Comparison of ENCODE assay signal across 12 cellular contexts in genomic region chr12:59431266-59431665, GRCh38.
A peak's percentile ranks its signal among the peaks of the same experiment; 100 is the strongest.
DNase-seq lines count a peak whose midpoint lies in the region; ATAC-seq, FAIRE-seq and TF ChIP-seq lines count a peak whose summit lies in the region.
"Had no signal": no experiment of that assay in that cellular context is flagged by ENCODE, and none has a peak within 500 bp of the region (broad histone marks: within the 10 kb centered on the region; RNA-seq: fewer than 3 reads in every experiment).

No MANE protein-coding gene starts in this region.

- no peak for TF ChIP-seq POLR2A in GM12878 (IDR thresholded peaks at IDR 0.05; ENCODE audit: low read depth, low read length)

- no TSS peak for BruUV-seq in GM12878 (replicated peaks; lab: Mats Ljungman, UMichigan)

- H3K9ac ChIP-seq in GM12878 (ENCODE audit: control insufficient read depth, insufficient read depth, low read length): no peak overlapping the region
- no peak overlapping the region for H3K9ac ChIP-seq in mesendoderm (ENCODE audit: low read length)

- no peaks in the 10 kb centered on the region for H3K4me1 ChIP-seq in GM12878 (ENCODE audit: control insufficient read depth, insufficient read depth, low read length)
- no peaks in the 10 kb centered on the region for H3K4me1 ChIP-seq in mesendoderm (ENCODE audit: control insufficient read depth, low read depth, low read length)

- H3K4ac ChIP-seq in mesendoderm (ENCODE audit: low read depth, low read length): no peak overlapping the region

- POLR2A ChIA-PET in GM12878 (lab: Charles Lee): no interaction called here

- DNase-seq in CD14-positive monocyte (ENCODE audit: low spot score) (no peak), HT-29 (ENCODE audit: low spot score) (peak; percentile 47), GM12878 (ENCODE audit: low read depth, low spot score) (no peak), mesendoderm (peak; percentile 43), head of caudate nucleus (no peak), progenitor cell of endocrine pancreas (ENCODE audit: low spot score, unreplicated experiment) (no peak)
- DNase-seq: activated CD4-positive, alpha-beta T cell treated with anti-CD3 and anti-CD28 coated beads, Interleukin-2, amount 10 ng/mL, durations not matched to agents 24 days and 14 days; NCI-H1436 treated with DMSO at 0.1 percent for 48 hours had no signal

- FAIRE-seq in GM12878 (lab: Jason Lieb, UNC): no peak

- H3K18ac ChIP-seq in mesendoderm (ENCODE audit: low read length): no peak overlapping the region

- intact Hi-C loops in CD14-positive monocyte (cut with micrococcal nuclease): no loop called here
- intact Hi-C loops in GM12878 (cut with micrococcal nuclease; ENCODE audit: unreplicated experiment): no loop called here
- intact Hi-C loops in head of caudate nucleus (cut with DNase I): no loop called here

- H4K20me1 ChIP-seq in GM12878 (ENCODE audit: control insufficient read depth, insufficient read depth): no peaks in the 10 kb centered on the region

- H3K27ac Mint-ChIP-seq in CD14-positive monocyte (no peak overlapping the region), progenitor cell of endocrine pancreas (no peak overlapping the region)
- H3K27ac Mint-ChIP-seq: activated CD4-positive, alpha-beta T cell treated with anti-CD3 and anti-CD28 coated beads, Interleukin-2, amount 10 ng/mL, durations not matched to agents 24 days and 14 days; activated naive CD4-positive, alpha-beta T cell treated with anti-CD3 and anti-CD28 coated beads, Interleukin-2, amount 50 U/mL, for 24 hours; naive thymus-derived CD8-positive, alpha-beta T cell had no signal

- H3K4me2 ChIP-seq in GM12878 (ENCODE audit: control insufficient read depth, insufficient read depth): no peak overlapping the region
- no peak overlapping the region for H3K4me2 ChIP-seq in mesendoderm (ENCODE audit: low read length)

- RAD21 ChIA-PET in GM12878 (lab: Charles Lee; ENCODE audit: unreplicated experiment): no interaction called here

- ATAC-seq in GM12878 (no peak), HG02610 (IDR thresholded peaks at IDR 0.05; ENCODE audit: unreplicated experiment) (no peak)
- ATAC-seq: naive thymus-derived CD8-positive, alpha-beta T cell had no signal

- H3K36me3 ChIP-seq in GM12878 (ENCODE audit: control insufficient read depth in 2 of 2, insufficient read depth in 2 of 2, low read length in 1 of 2): no peaks in the 10 kb centered on the region
- H3K36me3 ChIP-seq in mesendoderm (ENCODE audit: control insufficient read depth, insufficient read depth, low read length): no peaks in the 10 kb centered on the region

- no peak overlapping the region for H2BK15ac ChIP-seq in mesendoderm (replicated peaks; ENCODE audit: low read depth)

- in situ Hi-C loops in GM12878 (cut with MboI): no loop called here

- H3K27me3 Mint-ChIP-seq in CD14-positive monocyte (ENCODE audit: low read depth in 3 of 3): peaks cover 0 to 1% (median 0%) of the 10 kb centered on the region in 3 donors
- H3K27me3 Mint-ChIP-seq in progenitor cell of endocrine pancreas: no peaks in the 10 kb centered on the region
- H3K27me3 Mint-ChIP-seq: activated naive CD4-positive, alpha-beta T cell treated with anti-CD3 and anti-CD28 coated beads, Interleukin-2, amount 50 U/mL, for 24 hours had no signal

- no peaks in the 10 kb centered on the region for H3K9me3 ChIP-seq in GM12878 (replicated peaks; ENCODE audit: control insufficient read depth, insufficient read depth, low read length)

- H3K27me3 ChIP-seq in GM12878 (replicated peaks in 1 of 2; ENCODE audit: control insufficient read depth in 2 of 2, insufficient read depth in 2 of 2, low read length in 1 of 2) (no peaks in the 10 kb centered on the region), mesendoderm (ENCODE audit: insufficient read depth, low read length, poor library complexity) (no peaks in the 10 kb centered on the region)

- H4K8ac ChIP-seq in mesendoderm (ENCODE audit: low read depth, low read length): no peak overlapping the region

- H3K27ac ChIP-seq in GM12878 (ENCODE audit: control insufficient read depth, insufficient read depth): no peak overlapping the region
- H3K27ac ChIP-seq in mesendoderm (ENCODE audit: low read depth, low read length): no peak overlapping the region
- H3K27ac ChIP-seq: SK-N-MC had no signal

- no peak overlapping the region for H2BK5ac ChIP-seq in mesendoderm (ENCODE audit: low read length)

- no peak overlapping the region for H3K23ac ChIP-seq in mesendoderm (ENCODE audit: low read length)

- H4K5ac ChIP-seq in mesendoderm (ENCODE audit: low read length): no peak overlapping the region

- H3K36me3 Mint-ChIP-seq in CD14-positive monocyte (no peaks in the 10 kb centered on the region), progenitor cell of endocrine pancreas (ENCODE audit: insufficient read depth) (no peaks in the 10 kb centered on the region)
- H3K36me3 Mint-ChIP-seq: activated naive CD4-positive, alpha-beta T cell treated with anti-CD3 and anti-CD28 coated beads, Interleukin-2, amount 50 U/mL, for 24 hours; naive thymus-derived CD8-positive, alpha-beta T cell had no signal

- no peaks in the 10 kb centered on the region for H3K9me3 Mint-ChIP-seq in CD14-positive monocyte
- no peaks in the 10 kb centered on the region for H3K9me3 Mint-ChIP-seq in progenitor cell of endocrine pancreas (ENCODE audit: low read depth)
- H3K9me3 Mint-ChIP-seq: activated CD4-positive, alpha-beta T cell treated with anti-CD3 and anti-CD28 coated beads, Interleukin-2, amount 10 ng/mL, durations not matched to agents 24 days and 14 days; activated naive CD4-positive, alpha-beta T cell treated with anti-CD3 and anti-CD28 coated beads, Interleukin-2, amount 50 U/mL, for 24 hours; naive thymus-derived CD8-positive, alpha-beta T cell had no signal

- H3K4me1 Mint-ChIP-seq in CD14-positive monocyte: no peaks in the 10 kb centered on the region
- peaks cover 2% of the 10 kb centered on the region for H3K4me1 Mint-ChIP-seq in progenitor cell of endocrine pancreas (ENCODE audit: low read depth)
- H3K4me1 Mint-ChIP-seq: activated CD4-positive, alpha-beta T cell treated with anti-CD3 and anti-CD28 coated beads, Interleukin-2, amount 10 ng/mL, durations not matched to agents 24 days and 14 days; activated naive CD4-positive, alpha-beta T cell treated with anti-CD3 and anti-CD28 coated beads, Interleukin-2, amount 50 U/mL, for 24 hours; naive thymus-derived CD8-positive, alpha-beta T cell had no signal

- 11% methylated on average over 4 of the region's 4 CpGs for WGBS in GM12878 (ENCODE audit: insufficient coverage, insufficient replicate concordance, low lambda C conversion rate, missing lambda C conversion rate)
- WGBS in mesendoderm (ENCODE audit: extremely low coverage, insufficient coverage, low lambda C conversion rate): no CpG with 5 or more reads among the region's 4 CpGs

- CTCF ChIA-PET in GM12878 (lab: Yijun Ruan, JAX): no interaction called here

- SMC1A ChIA-PET in GM12878 (lab: Charles Lee; ENCODE audit: uncharacterized antibody, unreplicated experiment): no interaction called here

- H3K4me3 ChIP-seq in GM12878 (no peak overlapping the region), mesendoderm (ENCODE audit: low read length) (no peak overlapping the region)
- H3K4me3 ChIP-seq: SK-N-MC had no signal

- no peaks in the 10 kb centered on the region for H3K79me2 ChIP-seq in GM12878 (ENCODE audit: control insufficient read depth, insufficient read depth, low read length)
- H3K79me2 ChIP-seq in mesendoderm (ENCODE audit: control insufficient read depth, insufficient read depth, low read length): no peaks in the 10 kb centered on the region

- H2AK5ac ChIP-seq in mesendoderm (ENCODE audit: low read length): no peak overlapping the region

- H3K56ac ChIP-seq in mesendoderm (ENCODE audit: low read length): no peak overlapping the region

- no peak overlapping the region for H2AFZ ChIP-seq in GM12878 (ENCODE audit: control insufficient read depth, low read depth, low read length)

- H3K79me1 ChIP-seq in mesendoderm (ENCODE audit: low read length): no peaks in the 10 kb centered on the region

- H3K4me3 Mint-ChIP-seq in CD14-positive monocyte: no peak overlapping the region
- H3K4me3 Mint-ChIP-seq in progenitor cell of endocrine pancreas (ENCODE audit: low read depth): no peak overlapping the region
- H3K4me3 Mint-ChIP-seq: activated CD4-positive, alpha-beta T cell treated with anti-CD3 and anti-CD28 coated beads, Interleukin-2, amount 10 ng/mL, durations not matched to agents 24 days and 14 days; activated naive CD4-positive, alpha-beta T cell treated with anti-CD3 and anti-CD28 coated beads, Interleukin-2, amount 50 U/mL, for 24 hours; naive thymus-derived CD8-positive, alpha-beta T cell had no signal

- TF ChIP-seq EP300 in GM12878 (IDR thresholded peaks at IDR 0.05; ENCODE audit: borderline replicate concordance in 1 of 2, control insufficient read depth in 1 of 2, low read depth in 2 of 2, low read length in 2 of 2): no peak

- no peak overlapping the region for H2BK120ac ChIP-seq in mesendoderm (ENCODE audit: low read depth, low read length)

- peak; percentile 26 for TF ChIP-seq RAD21 in GM12878 (IDR thresholded peaks at IDR 0.05; ENCODE audit: insufficient read depth, low read depth, low read length)

- TF ChIP-seq CTCF in CD14-positive monocyte (IDR thresholded peaks at IDR 0.05): peak; percentile 27
- peak in 1 of 3 experiments; percentile 19; a peak in 1 of 6 replicates for TF ChIP-seq CTCF in GM12878 (IDR thresholded peaks at IDR 0.05 in 2 of 3, conservative IDR thresholded peaks at IDR 0.05 in 1 of 3; ENCODE audit: control insufficient read depth in 2 of 3, extremely low read depth in 1 of 3, insufficient read depth in 1 of 3, low read depth in 3 of 3, low read length in 3 of 3)
- TF ChIP-seq CTCF in progenitor cell of endocrine pancreas (IDR thresholded peaks at IDR 0.05; ENCODE audit: unreplicated experiment): no peak

TF ChIP-seq in GM12878, 131 proteins besides CTCF, POLR2A, EP300 and RAD21 (continues in another document):
- TF ChIP-seq TCF12 (IDR thresholded peaks at IDR 0.05; ENCODE audit: low read depth, low read length) (no peak), TCF3 (IDR thresholded peaks at IDR 0.05; ENCODE audit: borderline replicate concordance, insufficient read depth, low read depth, low read length) (no peak), BCL11A (IDR thresholded peaks at IDR 0.05; ENCODE audit: low read depth, low read length) (no peak), NFXL1 (IDR thresholded peaks at IDR 0.05; ENCODE audit: borderline replicate concordance) (no peak), ATF7 (IDR thresholded peaks at IDR 0.05; ENCODE audit: low read depth) (no peak), GABPA (IDR thresholded peaks at IDR 0.05; ENCODE audit: low read depth) (no peak)

Comparison
In these comparisons a context has a peak if more than half of its experiments do, and no peak if none do; other contexts are left out.
1. DNase-seq: peak in HT-29 (single experiment) and mesendoderm (single experiment); none in CD14-positive monocyte (single experiment), GM12878 (single experiment), head of caudate nucleus (0 of 42) and progenitor cell of endocrine pancreas (single experiment).